Comparison of ENCODE assay signal across 16 cellular contexts in genomic region chr18:75654928-75655745, GRCh38.
DNase-seq lines count a peak whose midpoint lies in the region; ATAC-seq and TF ChIP-seq lines count a peak whose summit lies in the region.
"Had no signal": no experiment of that assay in that cellular context is flagged by ENCODE, and none has a peak within 500 bp of the region (broad histone marks: within the 10 kb centered on the region; RNA-seq: fewer than 3 reads in every experiment).

No MANE protein-coding gene starts in this region.

- peaks cover 0 to 20% (median 15%) of the 10 kb centered on the region in 4 donors for H3K4me1 ChIP-seq in sigmoid colon

- H3K27me3 ChIP-seq in H7 (ENCODE audit: control insufficient read depth, insufficient read depth, low read length) (no peaks in the 10 kb centered on the region), sigmoid colon (no peaks in the 10 kb centered on the region)
- H3K27me3 ChIP-seq: gastroesophageal sphincter had no signal

- peak overlapping the region in 3 of 4 donors; percentile 39 to 56 (median 55) for H3K27ac ChIP-seq in sigmoid colon
- H3K27ac ChIP-seq: gastroesophageal sphincter, VCaP had no signal

- H3K9me3 ChIP-seq in sigmoid colon = peaks cover 0 to under 1% (median 0%) of the 10 kb centered on the region in 4 donors
- H3K9me3 ChIP-seq: gastroesophageal sphincter had no signal

- H3K36me3 ChIP-seq in H7 (replicated peaks; ENCODE audit: control insufficient read depth, insufficient read depth, low read length) (no peaks in the 10 kb centered on the region), sigmoid colon (no peaks in the 10 kb centered on the region)
- H3K36me3 ChIP-seq: gastroesophageal sphincter had no signal

- DNase-seq in H7 (peak; percentile 53), NCI-H526 (lab: John Stamatoyannopoulos, UW) (peak; percentile 70 to 85), left ventricle myocardium superior (peak; percentile 52), sigmoid colon (no peak), HuH-7.5 (ENCODE audit: low spot score) (no peak)
- DNase-seq in activated CD8-positive, alpha-beta memory T cell treated with anti-CD3 and anti-CD28 coated beads, Interleukin-2, amount 50 U/mL, for 4 hours = no peak
- DNase-seq: activated CD8-positive, alpha-beta memory T cell treated with anti-CD3 and anti-CD28 coated beads for 24 hours; activated gamma-delta T cell treated with Interleukin-2 at 50 U/mL for 16 hours; CD4-positive, alpha-beta T cell; effector CD8-positive, alpha-beta T cell; islet precursor cell; Karpas-422; stimulated activated CD4-positive, alpha-beta T cell treated with anti-CD3 and anti-CD28 coated beads, Interleukin-4, amount 100 ng/mL, for 1 hour had no signal

- TF ChIP-seq EP300 in sigmoid colon (IDR thresholded peaks at IDR 0.05) = no peak

- intact Hi-C loops in left ventricle myocardium superior (cut with micrococcal nuclease) = no loop called here
- intact Hi-C loops in sigmoid colon (cut with DNase I) = no loop called here

- WGBS in sigmoid colon, 2 donors = 54 to 69% methylated on average over 8 of the region's 8 CpGs

- TF ChIP-seq CTCF in sigmoid colon (IDR thresholded peaks at IDR 0.05) = no peak

- no peak for TF ChIP-seq POLR2A in sigmoid colon (IDR thresholded peaks at IDR 0.05)

- ATAC-seq in left ventricle myocardium superior = peak; percentile 38
- ATAC-seq in HG03442 (IDR thresholded peaks at IDR 0.05; ENCODE audit: unreplicated experiment) = no peak
- ATAC-seq: gastroesophageal sphincter had no signal

- H3K4me3 ChIP-seq in H7 (ENCODE audit: insufficient read depth, low read depth, low read length) (no peak overlapping the region), sigmoid colon (no peak overlapping the region)
- H3K4me3 ChIP-seq: gastroesophageal sphincter had no signal

Comparison
In these comparisons a context has a peak if more than half of its experiments do, and no peak if none do; other contexts are left out.
1. DNase-seq: peak in H7 (single experiment), NCI-H526 (2 of 2) and left ventricle myocardium superior (single experiment); none in sigmoid colon (single experiment), HuH-7.5 (single experiment) and activated CD8-positive, alpha-beta memory T cell treated with anti-CD3 and anti-CD28 coated beads, Interleukin-2, amount 50 U/mL, for 4 hours (single experiment).